ENCODE assay signal across 8 cellular contexts in genomic region chr12:51923506-51924365, GRCh38. TPM values are rescaled to one million over a fixed set of nuclear protein-coding genes. Genes with fewer than 3 reads are reported as not detected.
A peak's percentile ranks its signal among the peaks of the same experiment; 100 is the strongest.
DNase-seq lines count a peak whose midpoint lies in the region; ATAC-seq, FAIRE-seq and TF ChIP-seq lines count a peak whose summit lies in the region.

No MANE protein-coding gene starts in this region.

- no peaks in the 10 kb centered on the region for H3K9me3 Mint-ChIP-seq in stimulated activated effector memory CD8-positive, alpha-beta T cell treated with anti-CD3 and anti-CD28 coated beads, Interleukin-12 subunit alpha, Interleukin-12 subunit beta, amount 100 ng/mL, for 72 hours

- peak overlapping the region; percentile 43 for H3K4me3 Mint-ChIP-seq in stimulated activated effector memory CD8-positive, alpha-beta T cell treated with anti-CD3 and anti-CD28 coated beads, Interleukin-12 subunit alpha, Interleukin-12 subunit beta, amount 100 ng/mL, for 72 hours

- H3K36me3 Mint-ChIP-seq in stimulated activated effector memory CD8-positive, alpha-beta T cell treated with anti-CD3 and anti-CD28 coated beads, Interleukin-12 subunit alpha, Interleukin-12 subunit beta, amount 100 ng/mL, for 72 hours = no peaks in the 10 kb centered on the region

- TF ChIP-seq EP300 in A549 (IDR thresholded peaks at IDR 0.05) = no peak

- TF ChIP-seq RAD21 in A549 (conservative IDR thresholded peaks at IDR 0.05 in 1 of 2, IDR thresholded peaks at IDR 0.05 in 1 of 2) = peak; percentile 31 to 34; a peak in 3 of 5 replicates

- H3K27ac ChIP-seq in A549 (peak overlapping the region in 1 of 2 experiments; percentile 58; a peak in 2 of 6 replicates), muscle layer of duodenum (ENCODE audit: low read length) (peak overlapping the region; percentile 64)
- no peak overlapping the region for H3K27ac ChIP-seq in effector memory CD4-positive, alpha-beta T cell (ENCODE audit: insufficient read depth, low read length, poor library complexity, severe bottlenecking)

- peaks cover 23% of the 10 kb centered on the region for H3K4me1 Mint-ChIP-seq in stimulated activated effector memory CD8-positive, alpha-beta T cell treated with anti-CD3 and anti-CD28 coated beads, Interleukin-12 subunit alpha, Interleukin-12 subunit beta, amount 100 ng/mL, for 72 hours

- H3K27me3 ChIP-seq in effector memory CD4-positive, alpha-beta T cell (replicated peaks; ENCODE audit: control insufficient read depth, insufficient read depth, low read length, poor library complexity, severe bottlenecking) = no peaks in the 10 kb centered on the region
- H3K27me3 ChIP-seq in muscle layer of duodenum (ENCODE audit: low read depth, low read length) = no peaks in the 10 kb centered on the region

- TF ChIP-seq POLR2A in A549 (IDR thresholded peaks at IDR 0.05; ENCODE audit: low read length) = no peak

- no peaks in the 10 kb centered on the region for H3K9me3 ChIP-seq in A549
- H3K9me3 ChIP-seq in effector memory CD4-positive, alpha-beta T cell (ENCODE audit: control insufficient read depth, low read length) = no peaks in the 10 kb centered on the region
- H3K9me3 ChIP-seq in muscle layer of duodenum (ENCODE audit: control insufficient read depth in 1 of 2, low read length in 2 of 2) = no peaks in the 10 kb centered on the region

- H3K4me1 ChIP-seq in A549 (peaks cover 7% of the 10 kb centered on the region; the same call in 2 of the 3 replicates), muscle layer of duodenum (ENCODE audit: control insufficient read depth in 1 of 2, insufficient read depth in 2 of 2, low read length in 2 of 2) (peaks cover 0 to 19% of the 10 kb centered on the region in 2 donors)
- H3K4me1 ChIP-seq in effector memory CD4-positive, alpha-beta T cell (ENCODE audit: control insufficient read depth, insufficient read depth, low read length, poor library complexity, severe bottlenecking) = no peaks in the 10 kb centered on the region

- peak overlapping the region; percentile 58 for H3K4me2 ChIP-seq in A549

- CTCF ChIA-PET in A549 (lab: Yijun Ruan, JAX) = interaction anchor here (0.8 to 5.2 kb wide), 36 partner anchors 10 to 583 kb away, joined by 3 to 69 read pairs (median 5); partner anchors contain the start of genes ACVRL1 and ANKRD33

- no peaks in the 10 kb centered on the region for H3K36me3 ChIP-seq in effector memory CD4-positive, alpha-beta T cell (ENCODE audit: control insufficient read depth, insufficient read depth, low read length)
- no peaks in the 10 kb centered on the region for H3K36me3 ChIP-seq in muscle layer of duodenum (ENCODE audit: control insufficient read depth in 1 of 2, insufficient read depth in 2 of 2, low read length in 2 of 2)

- H3K4me3 ChIP-seq in A549 (no peak overlapping the region), muscle layer of duodenum (ENCODE audit: low read depth in 1 of 2, low read length in 2 of 2) (peak overlapping the region in 1 of 2 donors; percentile 21)
- H3K4me3 ChIP-seq in effector memory CD4-positive, alpha-beta T cell (ENCODE audit: insufficient read depth, low read depth, low read length, poor library complexity, severe bottlenecking) = no peak overlapping the region

- WGBS in A549 (ENCODE audit: missing lambda C conversion rate) = 29% methylated on average over 31 of the region's 31 CpGs

- POLR2A ChIA-PET in A549 (lab: Yijun Ruan, JAX) = no interaction called here

- peak; percentile 80 for TF ChIP-seq CTCF in A549 (IDR thresholded peaks at IDR 0.05)

- FAIRE-seq in A549 (lab: Jason Lieb, UNC) = no peak

- ATAC-seq in A549 (peak; percentile 75 to 93; a peak in 4 of 6 replicates), HG03469 (IDR thresholded peaks at IDR 0.05; ENCODE audit: unreplicated experiment) (no peak)
- ATAC-seq in stimulated activated effector memory CD8-positive, alpha-beta T cell treated with anti-CD3 and anti-CD28 coated beads, Interleukin-12 subunit alpha, Interleukin-12 subunit beta, amount 100 ng/mL, for 72 hours = peak; percentile 71

- DNase-seq in A549 (ENCODE audit: low read depth in 1 of 2, low spot score in 1 of 2) (peak in 1 of 2 experiments; percentile 49), HT1080 (ENCODE audit: low read depth) (peak; percentile 18), SIG-M5 treated with dmso at 0.1 percent for 504 hours (lab: John Stamatoyannopoulos, UW; ENCODE audit: unreplicated experiment) (no peak)
- DNase-seq in activated CD4-positive, alpha-beta T cell treated with anti-CD3 and anti-CD28 coated beads, Interleukin-2, amount 50 U/mL, for 4 hours = peak; percentile 51 to 52
- peak; percentile 10 to 16 (median 11) for DNase-seq in effector memory CD4-positive, alpha-beta T cell
- peak; percentile 56 to 71 for DNase-seq in stimulated activated effector memory CD8-positive, alpha-beta T cell treated with anti-CD3 and anti-CD28 coated beads, Interleukin-12 subunit alpha, Interleukin-12 subunit beta, amount 100 ng/mL, for 72 hours (ENCODE audit: low spot score in 2 of 2)

- H3K27ac Mint-ChIP-seq in stimulated activated effector memory CD8-positive, alpha-beta T cell treated with anti-CD3 and anti-CD28 coated beads, Interleukin-12 subunit alpha, Interleukin-12 subunit beta, amount 100 ng/mL, for 72 hours = peak overlapping the region; percentile 81

TF ChIP-seq in A549, 52 proteins besides CTCF, POLR2A, EP300 and RAD21:
- TF ChIP-seq POLR2AphosphoS2 (conservative IDR thresholded peaks at IDR 0.05; ENCODE audit: low read length) (no peak), SMC3 (IDR thresholded peaks at IDR 0.05) (peak; percentile 55)

RNA-seq across cellular contexts. Expression of gene ACVRL1, which starts 16.4 kb away (rescaled TPM):
- polyA plus RNA-seq in A549 (2011; rRNA removed) (0.03 and 0.22 TPM in 2 replicates), A549 (2017; fragmentation: RNase III; extraction: RNeasy Plus Mini Kit Qiagen cat#74134 plus additional on column Dnase treatment) (0.05 TPM in 1 of 3 replicates, not detected in the others)
- 0.07 and 0.25 TPM in 2 replicates for polyA plus RNA-seq in A549 (2012; cell fraction: cytosol; rRNA removed)
- 0.36 and 0.42 TPM in 2 replicates for polyA plus RNA-seq in A549 (2012; cell fraction: nucleus; rRNA removed)
- not detected in 2 replicates for polyA minus RNA-seq in A549 (2011; rRNA and poly(A)+ RNA removed)
- 0.87 and 1.0 TPM in 2 replicates for total RNA-seq in HT1080 (2014; rRNA removed; shearing (Covaris generic))
- polyA plus RNA-seq in HT1080 (2015; cell fraction: cytosol; rRNA removed) = 1.00 and 1.7 TPM in 2 replicates
- 1.4 and 4.5 TPM in 2 replicates for polyA plus RNA-seq in HT1080 (2015; cell fraction: nucleus; rRNA removed)

RNA-seq across cellular contexts. Expression of gene ACVR1B, which starts 27.8 kb away (rescaled TPM):
- polyA plus RNA-seq in A549 (2011; rRNA removed) (18.4 and 20.1 TPM in 2 replicates), A549 (2017; fragmentation: RNase III; extraction: RNeasy Plus Mini Kit Qiagen cat#74134 plus additional on column Dnase treatment) (13.2 to 15.2 TPM (median 14.6 TPM) in 3 replicates)
- 12.9 and 16.6 TPM in 2 replicates for polyA plus RNA-seq in A549 (2012; cell fraction: cytosol; rRNA removed)
- polyA plus RNA-seq in A549 (2012; cell fraction: nucleus; rRNA removed) = 16.8 and 19.9 TPM in 2 replicates
- 20.2 and 24.6 TPM in 2 replicates for polyA minus RNA-seq in A549 (2011; rRNA and poly(A)+ RNA removed)
- 7.1 and 7.7 TPM in 2 replicates for total RNA-seq in HT1080 (2014; rRNA removed; shearing (Covaris generic))
- 10.0 and 12.1 TPM in 2 replicates for polyA plus RNA-seq in HT1080 (2015; cell fraction: cytosol; rRNA removed)
- 10.8 and 11.1 TPM in 2 replicates for polyA plus RNA-seq in HT1080 (2015; cell fraction: nucleus; rRNA removed)

RNA-seq across cellular contexts. Expression of gene ANKRD33, which starts 35.8 kb away (rescaled TPM):
- polyA plus RNA-seq in A549 (2011; rRNA removed) (not detected in 2 replicates), A549 (2017; fragmentation: RNase III; extraction: RNeasy Plus Mini Kit Qiagen cat#74134 plus additional on column Dnase treatment) (not detected in 3 replicates)
- not detected in 2 replicates for polyA plus RNA-seq in A549 (2012; cell fraction: cytosol; rRNA removed)
- polyA plus RNA-seq in A549 (2012; cell fraction: nucleus; rRNA removed) = not detected in 2 replicates
- not detected in 2 replicates for polyA minus RNA-seq in A549 (2011; rRNA and poly(A)+ RNA removed)
- not detected in 2 replicates for total RNA-seq in HT1080 (2014; rRNA removed; shearing (Covaris generic))
- polyA plus RNA-seq in HT1080 (2015; cell fraction: cytosol; rRNA removed) = not detected in 2 replicates
- not detected in 2 replicates for polyA plus RNA-seq in HT1080 (2015; cell fraction: nucleus; rRNA removed)
